Comparison of ENCODE assay signal across 8 cellular contexts in genomic region chrX:119398974-119399771, GRCh38. TPM values are rescaled to one million over a fixed set of nuclear protein-coding genes. Genes with fewer than 3 reads are reported as not detected.
DNase-seq lines count a peak whose midpoint lies in the region; TF ChIP-seq lines count a peak whose summit lies in the region.

SLC25A43 (plus strand) TSS chrX:119399336; CDS start chrX:119399404, 68 bp downstream.

- no peaks in the 10 kb centered on the region for H3K36me3 ChIP-seq in neural cell (ENCODE audit: insufficient read depth, low read length)
- no peaks in the 10 kb centered on the region for H3K36me3 ChIP-seq in uterus

- no peak within 1 kb of the TSS for H3K4me2 ChIP-seq in neural cell (ENCODE audit: low read length)

- H3F3A ChIP-seq in neural cell (ENCODE audit: insufficient read depth, low read length, poor library complexity, severe bottlenecking), result no peaks in the 10 kb centered on the region

- no peaks in the 10 kb centered on the region for H3K79me2 ChIP-seq in neural cell (replicated peaks; ENCODE audit: insufficient read depth, low read length)

- H3K27me3 ChIP-seq in neural cell (ENCODE audit: insufficient read depth, low read depth, low read length) (peaks cover 15% of the 10 kb centered on the region), uterus (no peaks in the 10 kb centered on the region)

- DNase-seq in NCI-H1417 (lab: John Stamatoyannopoulos, UW) (peak in 2 of 3 experiments; percentile 30 to 38), NCI-H1417 treated with DMSO at 0.1 percent for 48 hours (lab: John Stamatoyannopoulos, UW) (no peak), HFF-Myc (ENCODE audit: extremely low read depth, low read depth) (no peak), MV-4-11 (lab: John Stamatoyannopoulos, UW) (peak; percentile 26), activated T-helper 1 cell treated with Interleukin-2 at 50 U/mL for 16 hours (ENCODE audit: low read depth) (peak; percentile 7), fibroblast of peridontal ligament (ENCODE audit: extremely low read depth) (peak; percentile 23), uterus (peak; percentile 28 to 53)

- H2AFZ ChIP-seq in neural cell (ENCODE audit: low read depth, low read length), result no peak within 1 kb of the TSS

- no peak within 1 kb of the TSS for H3K9ac ChIP-seq in neural cell (ENCODE audit: low read length)

- no peak for TF ChIP-seq EP300 in neural cell (conservative IDR thresholded peaks at IDR 0.05; ENCODE audit: poor library complexity, severe bottlenecking)

- intact Hi-C loops in uterus (cut with DNase I; ENCODE audit: low total_unique reads), result no loop called here

- H4K20me1 ChIP-seq in neural cell (ENCODE audit: insufficient read depth), result no peaks in the 10 kb centered on the region

- H3K4me3 ChIP-seq in HFF-Myc (replicated peaks; ENCODE audit: low read depth, low read length) (peak within 1 kb of the TSS; percentile 46), neural cell (ENCODE audit: low read length) (peak within 1 kb of the TSS; percentile 57), uterus (peak within 1 kb of the TSS; percentile 31 to 74)

- TF ChIP-seq POLR2A in uterus (IDR thresholded peaks at IDR 0.05), result peak in 1 of 2 donors; percentile 44

- TF ChIP-seq CTCF in HFF-Myc (IDR thresholded peaks at IDR 0.05; ENCODE audit: low read depth, low read length, missing control alignments), result no peak
- no peak for TF ChIP-seq CTCF in neural cell (IDR thresholded peaks at IDR 0.05; ENCODE audit: poor library complexity, severe bottlenecking)
- TF ChIP-seq CTCF in uterus (IDR thresholded peaks at IDR 0.05), result no peak

- H3K9me3 ChIP-seq in neural cell (ENCODE audit: low read length) (no peaks in the 10 kb centered on the region), uterus (no peaks in the 10 kb centered on the region)

- no peaks in the 10 kb centered on the region for H3K9me2 ChIP-seq in neural cell (ENCODE audit: insufficient read depth, low read length)

- H3K27ac ChIP-seq in neural cell (ENCODE audit: low read length) (no peak within 1 kb of the TSS), uterus (peak within 1 kb of the TSS; percentile 78 to 95)

- no peak for TF ChIP-seq RAD21 in neural cell (conservative IDR thresholded peaks at IDR 0.05)

- H3K4me1 ChIP-seq in uterus, result no peaks in the 10 kb centered on the region

TF ChIP-seq in neural cell, 6 proteins besides CTCF, POLR2A, EP300 and RAD21:
- TF ChIP-seq EZH2 (IDR thresholded peaks at IDR 0.05; ENCODE audit: borderline replicate concordance, insufficient read depth, low read length, poor library complexity, severe bottlenecking), result no peak
- TF ChIP-seq SMC3 (conservative IDR thresholded peaks at IDR 0.05; ENCODE audit: poor library complexity), result no peak
- no peak for TF ChIP-seq REST (IDR thresholded peaks at IDR 0.05; ENCODE audit: borderline replicate concordance)
- TF ChIP-seq POLR2AphosphoS5 (IDR thresholded peaks at IDR 0.05), result no peak
- no peak for TF ChIP-seq TAF1 (IDR thresholded peaks at IDR 0.05; ENCODE audit: low read depth)
- TF ChIP-seq MXI1 (conservative IDR thresholded peaks at IDR 0.05; ENCODE audit: poor library complexity, severe bottlenecking), result no peak
TF ChIP-seq in neural cell: peak in this region for 0.

RNA-seq across cellular contexts. Expression of gene SLC25A43, which starts in this region (rescaled TPM):
- not detected in 2 replicates for polyA plus RNA-seq in neural cell
- 0.24 TPM in 1 of 2 replicates, not detected in the other for polyA minus RNA-seq in neural cell
- total RNA-seq in uterus, result 10 to 100 TPM in 3 of 4 donors, 1 to 10 TPM in 1; 9.2 to 33.5 (median 12.5) TPM

Comparison
In these comparisons a context has a peak if more than half of its experiments do, and no peak if none do; other contexts are left out.
1. DNase-seq: peak in NCI-H1417 (2 of 3), MV-4-11 (single experiment), activated T-helper 1 cell treated with Interleukin-2 at 50 U/mL for 16 hours (single experiment), fibroblast of peridontal ligament (single experiment) and uterus (2 of 2); none in NCI-H1417 treated with DMSO at 0.1 percent for 48 hours (single experiment) and HFF-Myc (single experiment).
2. Peak in every context shown above with its lines, with median percentiles within 50 percentile points of each other: H3K4me3 ChIP-seq.